28 cellular contexts compared by ENCODE assay signal in the genomic region with DNA sequence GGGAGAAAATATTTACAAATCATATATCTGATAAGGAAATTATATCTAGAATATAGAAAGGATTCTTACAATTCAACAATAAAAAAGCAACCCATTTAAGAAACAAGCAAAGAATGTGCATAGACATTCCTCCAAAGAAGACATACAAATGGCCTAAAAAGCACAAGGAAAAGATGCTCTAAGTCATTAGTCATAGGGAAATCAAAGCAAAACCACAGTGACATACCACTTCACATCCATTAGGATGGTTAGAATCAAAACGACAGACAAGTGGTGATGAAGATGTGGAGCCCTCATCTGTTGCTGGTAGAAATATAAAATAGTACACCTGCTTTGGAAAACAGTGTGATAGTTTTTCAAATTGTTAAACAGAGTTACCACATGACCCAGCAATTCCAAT. TPM values are rescaled to one million over a fixed set of nuclear protein-coding genes. Genes with fewer than 3 reads are reported as not detected.
DNase-seq lines count a peak whose midpoint lies in the region; ATAC-seq and TF ChIP-seq lines count a peak whose summit lies in the region.
"Had no signal": no experiment of that assay in that cellular context is flagged by ENCODE, and none has a peak within 500 bp of the region (broad histone marks: within the 10 kb centered on the region; RNA-seq: fewer than 3 reads in every experiment).

No MANE protein-coding gene starts in this region.

- no peak overlapping the region for H3K4me2 ChIP-seq in IMR-90 (ENCODE audit: low read depth, low read length)
- H3K4me2 ChIP-seq in osteoblast (ENCODE audit: insufficient read depth, low read length): no peak overlapping the region

- no peaks in the 10 kb centered on the region for H4K20me1 ChIP-seq in IMR-90 (ENCODE audit: insufficient read depth, low read length)
- no peaks in the 10 kb centered on the region for H4K20me1 ChIP-seq in osteoblast (ENCODE audit: insufficient read depth, low read length)

- TF ChIP-seq EP300 in transverse colon (IDR thresholded peaks at IDR 0.05; ENCODE audit: low read depth): no peak

- no peak overlapping the region for H2AFZ ChIP-seq in IMR-90 (replicated peaks; ENCODE audit: low read length, poor library complexity)
- H2AFZ ChIP-seq in osteoblast (ENCODE audit: low read length): no peak overlapping the region

- H4K91ac ChIP-seq in IMR-90 (ENCODE audit: insufficient read depth, low read depth, low read length): no peak overlapping the region

- no peak overlapping the region for H3K56ac ChIP-seq in IMR-90 (ENCODE audit: extremely low read depth, insufficient read depth, low read length)

- TF ChIP-seq CTCF in IMR-90 (conservative IDR thresholded peaks at IDR 0.05; ENCODE audit: low read depth, low read length): no peak
- no peak for TF ChIP-seq CTCF in brain microvascular endothelial cell (IDR thresholded peaks at IDR 0.05; ENCODE audit: low read depth, low read length, missing control alignments)
- TF ChIP-seq CTCF in osteoblast (IDR thresholded peaks at IDR 0.05; ENCODE audit: extremely low read depth, low read depth, low read length): no peak
- no peak for TF ChIP-seq CTCF in transverse colon (IDR thresholded peaks at IDR 0.05)

- H2BK20ac ChIP-seq in IMR-90 (ENCODE audit: low read depth, low read length): no peak overlapping the region

- no peak overlapping the region for H3K27ac Mint-ChIP-seq in stimulated activated effector memory CD8-positive, alpha-beta T cell treated with anti-CD3 and anti-CD28 coated beads, Interleukin-12 subunit alpha, Interleukin-12 subunit beta, amount 100 ng/mL, for 72 hours
- H3K27ac Mint-ChIP-seq: activated CD4-positive, alpha-beta memory T cell treated with anti-CD3 and anti-CD28 coated beads for 36 hours; activated naive CD4-positive, alpha-beta T cell treated with anti-CD3 and anti-CD28 coated beads for 36 hours; stimulated activated naive B cell treated with anti-CD40 and anti-IgM and Interleukin-4, amounts not matched to agents 10 μg/mL and 1 μg/mL and 100 μg/mL, for 72 hours; T-helper 2 cell treated with Interferon-gamma antibody and Interleukin-4, amounts not matched to agents 5 μg/mL and 100 μg/mL, for 36 hours had no signal

- no CpG with 5 or more reads among the region's 1 CpG for WGBS in IMR-90 (ENCODE audit: extremely low coverage in 2 of 2, insufficient read length in 1 of 2), 2 experiments
- WGBS in transverse colon (ENCODE audit: low coverage in 1 of 2), 2 donors: 56 to 83% methylated on average over 1 of the region's 1 CpG

- no peaks in the 10 kb centered on the region for H3K9me1 ChIP-seq in IMR-90 (ENCODE audit: insufficient read depth, low read length)

- H3K9me3 Mint-ChIP-seq in stimulated activated effector memory CD8-positive, alpha-beta T cell treated with anti-CD3 and anti-CD28 coated beads, Interleukin-12 subunit alpha, Interleukin-12 subunit beta, amount 100 ng/mL, for 72 hours: no peaks in the 10 kb centered on the region
- H3K9me3 Mint-ChIP-seq: activated CD4-positive, alpha-beta memory T cell treated with anti-CD3 and anti-CD28 coated beads for 36 hours; activated naive CD4-positive, alpha-beta T cell treated with anti-CD3 and anti-CD28 coated beads for 36 hours; brain; stimulated activated naive B cell treated with anti-CD40 and anti-IgM and Interleukin-4, amounts not matched to agents 10 μg/mL and 1 μg/mL and 100 μg/mL, for 72 hours; T-helper 2 cell treated with Interferon-gamma antibody and Interleukin-4, amounts not matched to agents 5 μg/mL and 100 μg/mL, for 36 hours had no signal

- no peaks in the 10 kb centered on the region for H3K79me2 ChIP-seq in osteoblast (ENCODE audit: insufficient read depth, low read length)

- dilution Hi-C loops in IMR-90 (cut with HindIII; ENCODE audit: low sequenced_read_pairs, unreplicated experiment): no loop called here

- peaks cover 11% of the 10 kb centered on the region for H3K36me3 Mint-ChIP-seq in stimulated activated effector memory CD8-positive, alpha-beta T cell treated with anti-CD3 and anti-CD28 coated beads, Interleukin-12 subunit alpha, Interleukin-12 subunit beta, amount 100 ng/mL, for 72 hours

- H3K9ac ChIP-seq in IMR-90 (ENCODE audit: low read depth, low read length): no peak overlapping the region

- 0 out of 2 replicates have a peak, but pooled peaks have one; percentile 21 for ATAC-seq in IMR-90 (ENCODE audit: low read depth)
- ATAC-seq in stimulated activated effector memory CD8-positive, alpha-beta T cell treated with anti-CD3 and anti-CD28 coated beads, Interleukin-12 subunit alpha, Interleukin-12 subunit beta, amount 100 ng/mL, for 72 hours: no peak
- ATAC-seq: gastroesophageal sphincter; left lung; stimulated activated naive B cell treated with anti-CD40 and anti-IgM and Interleukin-4, amounts not matched to agents 10 μg/mL and 1 μg/mL and 100 μg/mL, for 72 hours had no signal

- H3K27ac ChIP-seq in IMR-90 (ENCODE audit: insufficient read depth, low read length) (no peak overlapping the region), brain microvascular endothelial cell (peak overlapping the region; percentile 52), osteoblast (ENCODE audit: low read depth, low read length) (peak overlapping the region; percentile 20), caudate nucleus (ENCODE audit: low read depth, low read length) (no peak overlapping the region), transverse colon (no peak overlapping the region)
- H3K27ac ChIP-seq: colonic mucosa, gastroesophageal sphincter, left lung, upper lobe of left lung had no signal

- H3K14ac ChIP-seq in IMR-90 (replicated peaks; ENCODE audit: low read depth, low read length): no peak overlapping the region

- no peak overlapping the region for H3K4ac ChIP-seq in IMR-90 (ENCODE audit: low read depth, low read length)

- BruUV-seq in IMR-90 (replicated peaks; lab: Mats Ljungman, UMichigan): no TSS peak

- intact Hi-C loops in IMR-90 (cut with micrococcal nuclease) (loop anchor here (2.0 kb wide), 1 partner anchor 29 kb away; no protein-coding TSS in a partner anchor), transverse colon (cut with DNase I; ENCODE audit: low total_unique reads) (no loop called here)

- CTCF ChIA-PET in IMR-90 (lab: Yijun Ruan, JAX): no interaction called here

- TF ChIP-seq RAD21 in IMR-90 (IDR thresholded peaks at IDR 0.05; ENCODE audit: low read length): no peak

- H3K79me1 ChIP-seq in IMR-90 (ENCODE audit: low read depth in 1 of 2, low read length in 2 of 2): no peaks in the 10 kb centered on the region; a peak in 1 of 4 replicates

- H3K4me1 Mint-ChIP-seq in stimulated activated effector memory CD8-positive, alpha-beta T cell treated with anti-CD3 and anti-CD28 coated beads, Interleukin-12 subunit alpha, Interleukin-12 subunit beta, amount 100 ng/mL, for 72 hours: peaks cover 40% of the 10 kb centered on the region

- DNase-seq in EL: peak; percentile 71
- DNase-seq in IMR-90: no peak
- DNase-seq in brain microvascular endothelial cell: no peak
- no peak for DNase-seq in osteoblast (ENCODE audit: insufficient read length, low spot score, missing footprints)
- DNase-seq in caudate nucleus (lab: John Stamatoyannopoulos, UW): no peak
- DNase-seq in transverse colon: no peak
- no peak for DNase-seq in stimulated activated effector memory CD8-positive, alpha-beta T cell treated with anti-CD3 and anti-CD28 coated beads, Interleukin-12 subunit alpha, Interleukin-12 subunit beta, amount 100 ng/mL, for 72 hours (ENCODE audit: low spot score in 2 of 2)
- DNase-seq: activated CD4-positive, alpha-beta memory T cell treated with anti-CD3 and anti-CD28 coated beads for 36 hours; activated CD4-positive, alpha-beta T cell treated with anti-CD3 and anti-CD28 coated beads for 1 hour; activated CD8-positive, alpha-beta memory T cell treated with anti-CD3 and anti-CD28 coated beads, Interleukin-2, amount 50 U/mL, for 4 hours; activated naive CD4-positive, alpha-beta T cell treated with anti-CD3 and anti-CD28 coated beads for 36 hours; C1 segment of cervical spinal cord; Caco-2; colonic mucosa; DMS79 treated with DMSO at 0.1 percent for 48 hours; effector CD4-positive, alpha-beta T cell; KBM-7; left lung; MG63; NCI-H1105 treated with DMSO at 0.1 percent for 48 hours; NCI-H187 treated with DMSO at 0.1 percent for 48 hours; NCI-H526; OCI-M1; stimulated activated naive B cell treated with anti-CD40 and anti-IgM and Interleukin-4, amounts not matched to agents 10 μg/mL and 1 μg/mL and 100 μg/mL, for 72 hours; upper lobe of left lung had no signal

- no peak overlapping the region for H2AK5ac ChIP-seq in IMR-90 (ENCODE audit: low read depth, low read length)

- H3K36me3 ChIP-seq in IMR-90 (ENCODE audit: control insufficient read depth, insufficient read depth, low read length) (no peaks in the 10 kb centered on the region), brain microvascular endothelial cell (replicated peaks) (no peaks in the 10 kb centered on the region), osteoblast (ENCODE audit: insufficient read depth, low read length) (no peaks in the 10 kb centered on the region), transverse colon (no peaks in the 10 kb centered on the region)
- H3K36me3 ChIP-seq: colonic mucosa, gastroesophageal sphincter, left lung, MG63, upper lobe of left lung had no signal

- POLR2A ChIA-PET in IMR-90 (lab: Charles Lee; ENCODE audit: unreplicated experiment): no interaction called here

- H3K9me3 ChIP-seq in IMR-90 (ENCODE audit: control insufficient read depth, insufficient read depth, low read length) (no peaks in the 10 kb centered on the region), osteoblast (ENCODE audit: low read depth, low read length) (no peaks in the 10 kb centered on the region), transverse colon (no peaks in the 10 kb centered on the region)
- H3K9me3 ChIP-seq: Caco-2, colonic mucosa, gastroesophageal sphincter, left lung, MG63, upper lobe of left lung had no signal

- no peak overlapping the region for H2BK15ac ChIP-seq in IMR-90 (ENCODE audit: low read depth, low read length)

- H3K23ac ChIP-seq in IMR-90 (ENCODE audit: low read depth, low read length): no peak overlapping the region

- H3K4me1 ChIP-seq in IMR-90 (ENCODE audit: control insufficient read depth, insufficient read depth, low read length) (0 out of 2 replicates have a peak, but pooled peaks cover 2% of the 10 kb centered on the region), osteoblast (ENCODE audit: insufficient read depth, low read length) (peaks cover 21% of the 10 kb centered on the region), transverse colon (peaks cover 0 to 19% (median 3%) of the 10 kb centered on the region in 4 donors)
- H3K4me1 ChIP-seq: colonic mucosa had no signal

- H2BK120ac ChIP-seq in IMR-90 (ENCODE audit: low read depth, low read length): no peak overlapping the region

- no peak overlapping the region for H4K5ac ChIP-seq in IMR-90 (ENCODE audit: low read depth, low read length)

- no peak for TF ChIP-seq POLR2A in IMR-90 (IDR thresholded peaks at IDR 0.05; ENCODE audit: low read depth, low read length)
- TF ChIP-seq POLR2A in transverse colon (IDR thresholded peaks at IDR 0.05): no peak

- no peak overlapping the region for H2BK5ac ChIP-seq in IMR-90 (ENCODE audit: low read depth, low read length, poor library complexity, severe bottlenecking)

- H3K4me3 ChIP-seq in IMR-90 (ENCODE audit: insufficient read depth, low read depth, low read length): no peak overlapping the region
- no peak overlapping the region for H3K4me3 ChIP-seq in brain microvascular endothelial cell (ENCODE audit: low read depth, low read length)
- H3K4me3 ChIP-seq in osteoblast (ENCODE audit: insufficient read depth, low read length): no peak overlapping the region
- no peak overlapping the region for H3K4me3 ChIP-seq in transverse colon
- H3K4me3 ChIP-seq: colonic mucosa, gastroesophageal sphincter, left lung, MG63, upper lobe of left lung had no signal

- no peak overlapping the region for H2AK9ac ChIP-seq in IMR-90 (replicated peaks; ENCODE audit: low read depth, low read length, poor library complexity)

- no peak overlapping the region for H3K4me3 Mint-ChIP-seq in stimulated activated effector memory CD8-positive, alpha-beta T cell treated with anti-CD3 and anti-CD28 coated beads, Interleukin-12 subunit alpha, Interleukin-12 subunit beta, amount 100 ng/mL, for 72 hours
- H3K4me3 Mint-ChIP-seq: activated CD4-positive, alpha-beta memory T cell treated with anti-CD3 and anti-CD28 coated beads for 36 hours; activated naive CD4-positive, alpha-beta T cell treated with anti-CD3 and anti-CD28 coated beads for 36 hours; brain; stimulated activated naive B cell treated with anti-CD40 and anti-IgM and Interleukin-4, amounts not matched to agents 10 μg/mL and 1 μg/mL and 100 μg/mL, for 72 hours; T-helper 2 cell treated with Interferon-gamma antibody and Interleukin-4, amounts not matched to agents 5 μg/mL and 100 μg/mL, for 36 hours had no signal

- H4K8ac ChIP-seq in IMR-90 (ENCODE audit: low read depth in 2 of 2, low read length in 2 of 2): no peak overlapping the region

- H3K27me3 ChIP-seq in IMR-90 (ENCODE audit: control insufficient read depth, insufficient read depth, low read length) (no peaks in the 10 kb centered on the region), brain microvascular endothelial cell (replicated peaks) (no peaks in the 10 kb centered on the region), osteoblast (ENCODE audit: insufficient read depth, low read length) (no peaks in the 10 kb centered on the region), transverse colon (no peaks in the 10 kb centered on the region)
- H3K27me3 ChIP-seq: colonic mucosa, gastroesophageal sphincter, left lung, MG63, upper lobe of left lung had no signal

- in situ Hi-C loops in IMR-90 (cut with MboI; ENCODE audit: low sequenced_read_pairs): no loop called here
- in situ Hi-C loops in brain microvascular endothelial cell (cut with HindIII; ENCODE audit: low pct_ligation_motif_present, low sequenced_read_pairs): no loop called here
- in situ Hi-C loops in transverse colon (cut with MboI; ENCODE audit: low pct_ligation_motif_present in 1 of 4, low pct_unique_long_range_greater_than_20kb in 1 of 4, low sequenced_read_pairs in 3 of 4): no loop called here

- H3K18ac ChIP-seq in IMR-90 (ENCODE audit: low read depth, low read length): no peak overlapping the region

RNA-seq across cellular contexts. Expression of a gene that starts 48.2 kb away (rescaled TPM):
- total RNA-seq in IMR-90 (2012; rRNA removed): 23.8 and 24.2 TPM in 2 replicates
- polyA plus RNA-seq in IMR-90 (2012; rRNA removed): 18.4 and 19.6 TPM in 2 replicates
- polyA plus RNA-seq in IMR-90 (2012; cell fraction: cytosol; rRNA removed): 8.2 and 8.5 TPM in 2 replicates
- 4.3 and 13.4 TPM in 2 replicates for polyA plus RNA-seq in IMR-90 (2012; cell fraction: nucleus; rRNA removed; ENCODE audit: low replicate concordance)
- 21.7 and 24.2 TPM in 2 replicates for total RNA-seq in osteoblast
- 100 to 1,000 TPM in 1 of 4 donors, 10 to 100 TPM in 3; 23.1 to 102 (median 48.5) TPM for total RNA-seq in transverse colon

Comparison
In these comparisons a context has a peak if more than half of its experiments do, and no peak if none do; other contexts are left out.
1. H3K27ac ChIP-seq: peak in brain microvascular endothelial cell (single experiment) and osteoblast (single experiment); none in IMR-90 (single experiment), caudate nucleus (single experiment) and transverse colon (0 of 4).